Comparison of ENCODE assay signal across 23 cellular contexts in the genomic region with DNA sequence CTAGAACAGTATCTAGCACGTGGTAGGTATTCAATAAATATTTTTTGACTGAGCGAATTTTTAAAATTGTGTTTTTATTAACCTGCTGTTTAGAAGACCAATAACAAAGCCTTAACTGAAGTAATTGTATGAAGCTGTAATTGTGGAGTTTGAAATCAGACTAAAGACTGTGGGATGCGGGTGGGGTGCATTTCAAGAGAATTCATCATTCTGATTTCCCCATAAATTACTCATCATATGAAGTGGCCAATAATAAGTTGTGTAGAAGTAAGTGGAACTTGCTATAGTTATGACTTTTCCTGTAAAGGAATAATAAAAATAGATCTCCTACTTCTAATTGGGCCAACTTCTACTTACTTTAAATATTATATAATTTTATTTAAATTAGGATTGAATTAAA.
A peak's percentile ranks its signal among the peaks of the same experiment; 100 is the strongest.
DNase-seq lines count a peak whose midpoint lies in the region; FAIRE-seq and TF ChIP-seq lines count a peak whose summit lies in the region.
"Had no signal": no experiment of that assay in that cellular context is flagged by ENCODE, and none has a peak within 500 bp of the region (broad histone marks: within the 10 kb centered on the region; RNA-seq: fewer than 3 reads in every experiment).

No MANE protein-coding gene starts in this region.

- no peak overlapping the region for H3K4me3 ChIP-seq in ACC112 (ENCODE audit: low read depth, low read length)
- no peak overlapping the region for H3K4me3 ChIP-seq in MG63
- no peak overlapping the region for H3K4me3 ChIP-seq in bronchial epithelial cell (ENCODE audit: low read depth, low read length)
- H3K4me3 ChIP-seq in foreskin fibroblast (ENCODE audit: low read depth in 1 of 2, low read length in 2 of 2) = no peak overlapping the region
- H3K4me3 ChIP-seq: BLaER1 treated with 17β-estradiol and CSF1 and Interleukin-3, amounts not matched to agents 10 nM and 100 nM; cardiac muscle cell; GM23248; transverse colon had no signal

- DNase-seq in MG63 (peak; percentile 39), bronchial epithelial cell (ENCODE audit: low read depth) (peak; percentile 89), foreskin fibroblast (peak; percentile 49 to 78), cerebellar cortex (ENCODE audit: low spot score) (no peak), NCI-H187 treated with DMSO at 0.1 percent for 48 hours (lab: John Stamatoyannopoulos, UW) (no peak), GM12891 (ENCODE audit: insufficient read length, low spot score) (no peak), GM19239 (ENCODE audit: insufficient read length, low spot score) (no peak)
- DNase-seq: activated B cell treated with CpG ODN at 0.5 μM for 24 hours; activated CD4-positive, alpha-beta T cell treated with anti-CD3 and anti-CD28 coated beads, Interleukin-2, amount 50 U/mL, for 48 hours; activated effector memory CD4-positive, alpha-beta T cell treated with anti-CD3 and anti-CD28 coated beads, Interleukin-2, amount 50 U/mL, for 16 hours; activated naive CD8-positive, alpha-beta T cell treated with anti-CD3 and anti-CD28 coated beads, Interleukin-2, amount 50 U/mL, for 24 hours; glutamatergic neuron; GM23248; left colon; mesenchymal stem cell; NCI-H1092 treated with DMSO at 0.1 percent for 48 hours; NCI-H526; stimulated activated naive CD8-positive, alpha-beta T cell treated with anti-CD3 and anti-CD28 coated beads, Interleukin-15, amount 100 ng/mL, for 72 hours; transverse colon had no signal

- no peaks in the 10 kb centered on the region for H3K36me3 ChIP-seq in ACC112 (ENCODE audit: insufficient read depth, low read length)
- H3K36me3 ChIP-seq in MG63 = no peaks in the 10 kb centered on the region
- H3K36me3 ChIP-seq in bronchial epithelial cell (ENCODE audit: control insufficient read depth, insufficient read depth, low read length) = no peaks in the 10 kb centered on the region
- H3K36me3 ChIP-seq: BLaER1 treated with 17β-estradiol and CSF1 and Interleukin-3, amounts not matched to agents 10 nM and 100 nM; cardiac muscle cell; transverse colon had no signal

- no peak for TF ChIP-seq CTCF in bronchial epithelial cell (IDR thresholded peaks at IDR 0.05; ENCODE audit: insufficient read depth, low read length, severe bottlenecking)
- TF ChIP-seq CTCF in foreskin fibroblast (IDR thresholded peaks at IDR 0.05; ENCODE audit: low read depth, low read length) = no peak

- H3K4me1 ChIP-seq in ACC112 (ENCODE audit: control insufficient read depth, insufficient read depth, low read length, unreplicated experiment) = peaks cover 13% of the 10 kb centered on the region
- H3K4me1 ChIP-seq: BLaER1 treated with 17β-estradiol and CSF1 and Interleukin-3, amounts not matched to agents 10 nM and 100 nM; transverse colon had no signal

- H3K27me3 ChIP-seq in ACC112 (ENCODE audit: insufficient read depth, low read length) (no peaks in the 10 kb centered on the region), MG63 (no peaks in the 10 kb centered on the region), bronchial epithelial cell (ENCODE audit: control insufficient read depth, insufficient read depth, low read length) (no peaks in the 10 kb centered on the region)
- H3K27me3 ChIP-seq: BLaER1 treated with 17β-estradiol and CSF1 and Interleukin-3, amounts not matched to agents 10 nM and 100 nM; cardiac muscle cell; transverse colon had no signal

- H2AFZ ChIP-seq in ACC112 (ENCODE audit: low read length, unreplicated experiment) = peak overlapping the region; percentile 60
- H2AFZ ChIP-seq: GM23248 had no signal

- H3K27ac ChIP-seq in ACC112 (ENCODE audit: low read depth, low read length) = no peak overlapping the region
- H3K27ac ChIP-seq: BLaER1 treated with 17β-estradiol and CSF1 and Interleukin-3, amounts not matched to agents 10 nM and 100 nM; cardiac muscle cell; GM23248; transverse colon had no signal

- FAIRE-seq in bronchial epithelial cell (lab: Jason Lieb, UNC) (no peak), GM12891 (lab: Jason Lieb, UNC) (no peak), GM19239 (lab: Jason Lieb, UNC) (no peak)
- FAIRE-seq: A204.1 had no signal

- no peaks in the 10 kb centered on the region for H3K9me3 ChIP-seq in MG63
- H3K9me3 ChIP-seq: BLaER1 treated with 17β-estradiol and CSF1 and Interleukin-3, amounts not matched to agents 10 nM and 100 nM; transverse colon had no signal

- no peaks in the 10 kb centered on the region for H3K79me2 ChIP-seq in ACC112 (ENCODE audit: control insufficient read depth, insufficient read depth, low read length, unreplicated experiment)

- no peak for TF ChIP-seq POLR2A in GM12891 (IDR thresholded peaks at IDR 0.05; ENCODE audit: low read depth, low read length)

TF ChIP-seq in GM12891, 5 proteins besides CTCF, POLR2A, EP300 and RAD21:
- no peak for TF ChIP-seq PAX5 (IDR thresholded peaks at IDR 0.05; ENCODE audit: insufficient read depth, low read length, severe bottlenecking)
- TF ChIP-seq SPI1 (IDR thresholded peaks at IDR 0.05; ENCODE audit: low read depth, low read length) = no peak
- TF ChIP-seq TAF1 (IDR thresholded peaks at IDR 0.05; ENCODE audit: low read depth, low read length) = no peak
- TF ChIP-seq POU2F2 (IDR thresholded peaks at IDR 0.05; ENCODE audit: low read depth, low read length) = no peak
- TF ChIP-seq POLR2AphosphoS5 (IDR thresholded peaks at IDR 0.05; ENCODE audit: low read depth, low read length) = no peak

Comparison
In these comparisons a context has a peak if more than half of its experiments do, and no peak if none do; other contexts are left out.
1. DNase-seq: peak in MG63 (single experiment), bronchial epithelial cell (single experiment) and foreskin fibroblast (2 of 2); none in cerebellar cortex (single experiment), NCI-H187 treated with DMSO at 0.1 percent for 48 hours (single experiment), GM12891 (single experiment) and GM19239 (single experiment).